ENCODE assay signal across 9 cellular contexts in the genomic region with DNA sequence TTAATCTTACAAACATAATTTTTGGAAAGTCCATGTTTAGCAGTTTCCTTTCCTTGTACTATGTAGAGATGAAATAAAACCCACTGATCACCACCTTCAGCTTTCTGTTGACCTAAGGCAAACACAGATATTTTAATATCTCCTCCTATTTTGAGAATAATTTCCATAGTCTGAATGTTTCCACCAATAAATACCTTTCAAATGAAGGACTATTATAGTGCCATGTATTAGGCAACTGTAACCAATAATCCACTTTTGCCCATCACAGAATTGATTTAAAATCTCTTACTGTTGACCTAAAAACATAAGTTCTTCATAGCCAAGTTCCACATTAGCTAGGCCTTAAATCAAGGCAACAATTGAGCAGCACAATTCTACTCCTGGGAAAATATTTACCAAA. TPM values are rescaled to one million over a fixed set of nuclear protein-coding genes. Genes with fewer than 3 reads are reported as not detected.
A peak's percentile ranks its signal among the peaks of the same experiment; 100 is the strongest.
DNase-seq lines count a peak whose midpoint lies in the region; ATAC-seq, FAIRE-seq and TF ChIP-seq lines count a peak whose summit lies in the region.
"Had no signal": no experiment of that assay in that cellular context is flagged by ENCODE, and none has a peak within 500 bp of the region (broad histone marks: within the 10 kb centered on the region; RNA-seq: fewer than 3 reads in every experiment).

No MANE protein-coding gene starts in this region.

- intact Hi-C loops in left ventricle myocardium inferior (cut with micrococcal nuclease) (loop anchor here (10.0 kb wide), 2 partner anchors 72 to 118 kb away; no protein-coding TSS in a partner anchor), cardiac septum (cut with DNase I) (loop anchor here (5.0 to 10.0 kb wide), 2 partner anchors 74 to 182 kb away; no protein-coding TSS in a partner anchor)

- DNase-seq in left ventricle myocardium inferior: no peak
- DNase-seq in cardiac septum (ENCODE audit: low spot score): no peak
- DNase-seq in bronchial epithelial cell (ENCODE audit: low read depth): no peak
- no peak for DNase-seq in NCI-H774 (lab: John Stamatoyannopoulos, UW)
- DNase-seq in NCI-H226: no peak
- DNase-seq in GM03348 (ENCODE audit: low spot score): no peak
- DNase-seq: DND-41 had no signal

- H3K27me3 ChIP-seq in left ventricle myocardium inferior (ENCODE audit: low read depth) (no peaks in the 10 kb centered on the region), bronchial epithelial cell (ENCODE audit: control insufficient read depth, insufficient read depth, low read length) (no peaks in the 10 kb centered on the region), muscle layer of colon (ENCODE audit: control insufficient read depth in 1 of 2, insufficient read depth in 2 of 2, low read length in 2 of 2) (no peaks in the 10 kb centered on the region)

- no peak for FAIRE-seq in bronchial epithelial cell (lab: Jason Lieb, UNC)

- no peaks in the 10 kb centered on the region for H3K9me3 ChIP-seq in left ventricle myocardium inferior (replicated peaks)
- H3K9me3 ChIP-seq in muscle layer of colon (ENCODE audit: low read length): no peaks in the 10 kb centered on the region

- no peak for ATAC-seq in activated CD4-positive, CD25-positive, alpha-beta regulatory T cell treated with anti-CD3 and anti-CD28 coated beads, Interleukin-2, amount 50 U/mL, for 24 hours

- H3K36me3 ChIP-seq in left ventricle myocardium inferior (no peaks in the 10 kb centered on the region), bronchial epithelial cell (ENCODE audit: control insufficient read depth, insufficient read depth, low read length) (no peaks in the 10 kb centered on the region), muscle layer of colon (ENCODE audit: insufficient read depth, low read length) (no peaks in the 10 kb centered on the region)

- peak overlapping the region; percentile 98 for H3K27ac ChIP-seq in left ventricle myocardium inferior (replicated peaks)
- peak overlapping the region; percentile 99 for H3K27ac ChIP-seq in muscle layer of colon (ENCODE audit: low read depth, low read length)

- TF ChIP-seq CTCF in left ventricle myocardium inferior (IDR thresholded peaks at IDR 0.05; ENCODE audit: borderline replicate concordance) (no peak), bronchial epithelial cell (IDR thresholded peaks at IDR 0.05; ENCODE audit: insufficient read depth, low read length, severe bottlenecking) (no peak)

- peaks cover 44% of the 10 kb centered on the region for H3K4me1 ChIP-seq in left ventricle myocardium inferior
- H3K4me1 ChIP-seq in muscle layer of colon (ENCODE audit: insufficient read depth, low read length): peaks cover 13% of the 10 kb centered on the region

- H3K4me3 ChIP-seq in left ventricle myocardium inferior (peak overlapping the region; percentile 77), bronchial epithelial cell (ENCODE audit: low read depth, low read length) (peak overlapping the region; percentile 82), muscle layer of colon (ENCODE audit: low read depth in 1 of 2, low read length in 2 of 2) (peak overlapping the region; percentile 95 to 97)

- H3K9ac ChIP-seq in muscle layer of colon (ENCODE audit: low read length): peak overlapping the region; percentile 35

RNA-seq across cellular contexts. Expression of gene CDC42BPA, which starts 1.8 kb away (rescaled TPM):
- total RNA-seq in left ventricle myocardium inferior (35.1 TPM), cardiac septum (33.5 TPM), bronchial epithelial cell (25.8 and 43.8 TPM in 2 replicates)
